Comparison of ENCODE assay signal across 12 cellular contexts in the genomic region with DNA sequence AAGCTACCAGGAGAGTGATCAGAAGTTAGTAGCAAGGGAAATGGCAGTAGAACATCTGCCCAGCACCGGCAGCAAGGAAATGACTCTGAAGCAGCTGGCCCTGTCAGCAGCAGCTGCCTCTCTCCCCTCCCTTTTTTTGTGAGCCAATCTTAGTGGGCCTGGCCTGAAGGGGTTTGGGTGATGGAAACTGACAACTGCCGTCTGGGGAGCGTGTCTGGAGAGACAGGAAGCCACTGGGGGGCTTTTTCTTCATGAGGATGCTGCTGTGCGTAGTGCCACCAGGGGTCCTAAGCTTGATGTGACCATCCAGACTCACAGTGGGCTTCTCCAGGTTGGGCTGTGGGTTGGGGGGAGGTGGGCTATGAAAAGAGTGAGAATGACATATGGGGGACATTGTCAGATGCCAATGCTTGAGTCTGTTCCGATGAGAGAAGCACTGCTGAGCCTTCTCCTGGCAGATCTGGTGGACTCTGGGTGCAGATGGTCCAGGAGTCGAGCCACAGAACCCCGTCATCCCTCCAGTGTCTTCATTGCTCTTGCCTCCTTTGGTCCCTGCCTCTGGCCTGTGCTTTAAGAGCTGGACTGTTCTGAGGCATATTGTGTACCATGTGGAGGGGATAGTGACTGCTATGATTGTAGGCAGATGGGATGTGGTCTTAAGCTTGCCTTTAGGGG.
DNase-seq lines count a peak whose midpoint lies in the region; ATAC-seq and TF ChIP-seq lines count a peak whose summit lies in the region.
"Had no signal": no experiment of that assay in that cellular context is flagged by ENCODE, and none has a peak within 500 bp of the region (broad histone marks: within the 10 kb centered on the region; RNA-seq: fewer than 3 reads in every experiment).

No MANE protein-coding gene starts in this region.

- DNase-seq in DMS 273 treated with DMSO at 0.1 percent for 48 hours (lab: John Stamatoyannopoulos, UW) (peak; percentile 27), NCI-H1105 (lab: John Stamatoyannopoulos, UW) (peak; percentile 26), astrocyte of the cerebellum (ENCODE audit: low read depth) (no peak), uterus (no peak)
- DNase-seq: activated naive CD4-positive, alpha-beta T cell treated with anti-CD3 and anti-CD28 coated beads, Interleukin-2, amount 50 U/mL, for 16 hours; PC-3; stimulated activated naive CD4-positive, alpha-beta T cell treated with Interleukin-2 at 50 U/mL for 16 hours had no signal

- in situ Hi-C loops in astrocyte of the cerebellum (cut with HindIII; ENCODE audit: low sequenced_read_pairs) = no loop called here

- H3K36me3 Mint-ChIP-seq in nephron (ENCODE audit: low read depth) = no peaks in the 10 kb centered on the region

- intact Hi-C loops in uterus (cut with DNase I; ENCODE audit: low total_unique reads) = no loop called here

- no peak overlapping the region for H3K27ac ChIP-seq in uterus

- H3K4me3 Mint-ChIP-seq in nephron = no peak overlapping the region

- H3K36me3 ChIP-seq in uterus = no peaks in the 10 kb centered on the region

- TF ChIP-seq POLR2A in uterus (IDR thresholded peaks at IDR 0.05) = no peak

- H3K27ac Mint-ChIP-seq in nephron = peak overlapping the region; percentile 78 to 89 (median 89)

- no peaks in the 10 kb centered on the region for H3K9me3 Mint-ChIP-seq in nephron

- H3K9me3 ChIP-seq in uterus = no peaks in the 10 kb centered on the region

- H3K4me1 Mint-ChIP-seq in nephron = peaks cover 72% of the 10 kb centered on the region

- H3K27me3 Mint-ChIP-seq in nephron (ENCODE audit: low read depth) = peaks cover 10% of the 10 kb centered on the region

- H3K27me3 ChIP-seq in uterus = no peaks in the 10 kb centered on the region

- H3K4me1 ChIP-seq in uterus = no peaks in the 10 kb centered on the region

- H3K4me3 ChIP-seq in astrocyte of the cerebellum (ENCODE audit: low read depth, low read length) (no peak overlapping the region), uterus (no peak overlapping the region)
- H3K4me3 ChIP-seq: smooth muscle cell had no signal

- TF ChIP-seq CTCF in astrocyte of the cerebellum (IDR thresholded peaks at IDR 0.05; ENCODE audit: low read depth, low read length, missing control alignments) = peak; percentile 20
- peak in 2 of 3 experiments; percentile 11 to 15 for TF ChIP-seq CTCF in nephron (IDR thresholded peaks at IDR 0.05; ENCODE audit: unreplicated experiment in 3 of 3)
- TF ChIP-seq CTCF in uterus (IDR thresholded peaks at IDR 0.05) = no peak

- ATAC-seq in HG02759 (IDR thresholded peaks at IDR 0.05; ENCODE audit: unreplicated experiment) (no peak), HG02870 (IDR thresholded peaks at IDR 0.05; ENCODE audit: unreplicated experiment) (no peak), HG03108 (IDR thresholded peaks at IDR 0.05; ENCODE audit: unreplicated experiment) (no peak)
- ATAC-seq: PC-3 had no signal

Comparison
In these comparisons a context has a peak if more than half of its experiments do, and no peak if none do; other contexts are left out.
1. DNase-seq: peak in DMS 273 treated with DMSO at 0.1 percent for 48 hours (single experiment) and NCI-H1105 (single experiment); none in astrocyte of the cerebellum (single experiment) and uterus (0 of 2).
2. CTCF ChIP-seq: peak in astrocyte of the cerebellum (single experiment) and nephron (2 of 3); none in uterus (0 of 4).